ENCODE assay signal across 17 cellular contexts in the genomic region with DNA sequence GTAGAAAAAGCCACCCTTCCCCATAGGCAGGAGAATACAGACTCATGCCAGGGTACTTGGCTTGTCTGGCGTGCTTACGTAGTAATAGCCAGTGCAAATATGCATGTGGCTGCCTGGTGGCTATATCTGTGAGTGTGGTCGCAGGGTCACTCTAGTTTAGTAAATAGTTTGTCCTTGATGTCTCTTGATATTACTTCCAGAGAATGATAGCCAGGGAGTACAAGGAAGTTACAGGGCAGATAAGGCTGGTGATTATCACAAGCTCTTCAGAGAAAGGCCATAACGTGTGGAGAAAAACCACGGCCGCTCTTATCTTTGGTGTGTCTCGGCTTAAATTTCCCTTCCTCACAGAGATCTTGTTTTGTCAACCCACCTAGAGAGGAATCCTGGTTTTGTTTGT.
"Had no signal": no experiment of that assay in that cellular context is flagged by ENCODE, and none has a peak within 500 bp of the region (broad histone marks: within the 10 kb centered on the region; RNA-seq: fewer than 3 reads in every experiment).

No MANE protein-coding gene starts in this region.

- H3K27me3 ChIP-seq: brain microvascular endothelial cell, transverse colon had no signal

- H3K4me1 Mint-ChIP-seq: activated naive CD8-positive, alpha-beta T cell treated with anti-CD3 and anti-CD28 coated beads, Interleukin-2, amount 10 ng/mL, durations not matched to agents 7 days and 5 days had no signal

- H3K4me3 Mint-ChIP-seq: activated CD4-positive, alpha-beta T cell treated with anti-CD3 and anti-CD28 coated beads, Interleukin-2, amount 10 ng/mL, durations not matched to agents 7 days and 5 days; activated naive CD8-positive, alpha-beta T cell treated with anti-CD3 and anti-CD28 coated beads, Interleukin-2, amount 10 ng/mL, durations not matched to agents 7 days and 5 days; activated T-cell treated with anti-CD3 and anti-CD28 coated beads, Interleukin-2, amount 50 U/mL, for 72 hours; naive thymus-derived CD8-positive, alpha-beta T cell had no signal

- H3K4me3 ChIP-seq: transverse colon had no signal

- H3K9me3 Mint-ChIP-seq: activated naive CD8-positive, alpha-beta T cell treated with anti-CD3 and anti-CD28 coated beads, Interleukin-2, amount 10 ng/mL, durations not matched to agents 7 days and 5 days; activated T-cell treated with anti-CD3 and anti-CD28 coated beads, Interleukin-2, amount 50 U/mL, for 72 hours had no signal

- H3K27me3 Mint-ChIP-seq: activated CD4-positive, alpha-beta T cell treated with anti-CD3 and anti-CD28 coated beads, Interleukin-2, amount 10 ng/mL, durations not matched to agents 7 days and 5 days; activated naive CD8-positive, alpha-beta T cell treated with anti-CD3 and anti-CD28 coated beads, Interleukin-2, amount 10 ng/mL, durations not matched to agents 7 days and 5 days; naive thymus-derived CD8-positive, alpha-beta T cell had no signal

- H3K36me3 ChIP-seq: brain microvascular endothelial cell, transverse colon had no signal

- H3K9me3 ChIP-seq: transverse colon had no signal

- H3K27ac Mint-ChIP-seq: activated CD4-positive, alpha-beta T cell treated with anti-CD3 and anti-CD28 coated beads, Interleukin-2, amount 10 ng/mL, durations not matched to agents 7 days and 5 days; activated naive CD8-positive, alpha-beta T cell treated with anti-CD3 and anti-CD28 coated beads, Interleukin-2, amount 10 ng/mL, durations not matched to agents 7 days and 5 days; activated T-cell treated with anti-CD3 and anti-CD28 coated beads, Interleukin-2, amount 50 U/mL, for 72 hours had no signal

- H3K36me3 Mint-ChIP-seq: activated naive CD8-positive, alpha-beta T cell treated with anti-CD3 and anti-CD28 coated beads, Interleukin-2, amount 10 ng/mL, durations not matched to agents 7 days and 5 days; naive thymus-derived CD8-positive, alpha-beta T cell had no signal

- ATAC-seq: activated T-cell treated with anti-CD3 and anti-CD28 coated beads, Interleukin-2, amount 50 U/mL, for 72 hours; naive thymus-derived CD8-positive, alpha-beta T cell had no signal

- H3K4me1 ChIP-seq: transverse colon had no signal

- DNase-seq: activated CD4-positive, alpha-beta T cell treated with anti-CD3 and anti-CD28 coated beads, Interleukin-2, amount 10 ng/mL, durations not matched to agents 7 days and 5 days; activated CD4-positive, CD25-positive, alpha-beta regulatory T cell; activated CD8-positive, alpha-beta memory T cell treated with anti-CD3 and anti-CD28 coated beads, Interleukin-2, amount 50 U/mL, for 48 hours; activated naive CD8-positive, alpha-beta T cell treated with anti-CD3 and anti-CD28 coated beads, Interleukin-2, amount 10 ng/mL, durations not matched to agents 7 days and 5 days; activated T-cell treated with anti-CD3 and anti-CD28 coated beads, Interleukin-2, amount 50 U/mL, for 72 hours; brain microvascular endothelial cell; cerebellar nuclear complex; effector CD8-positive, alpha-beta T cell; foreskin melanocyte; kidney glomerular epithelial cell; naive thymus-derived CD8-positive, alpha-beta T cell; small intestine; stimulated activated CD4-positive, alpha-beta T cell treated with anti-CD3 and anti-CD28 coated beads, Interleukin-4, amount 100 ng/mL, for 4 hours; stimulated activated CD8-positive, alpha-beta memory T cell treated with anti-CD3 and anti-CD28 coated beads, Interleukin-4, amount 100 ng/mL, for 48 hours; stimulated activated naive CD4-positive, alpha-beta T cell treated with Interleukin-2 at 50 U/mL for 16 hours; substantia nigra; transverse colon had no signal

- H3K27ac ChIP-seq: brain microvascular endothelial cell, transverse colon had no signal
